ENCODE assay signal across 8 cellular contexts in genomic region chr3:99920530-99921376, GRCh38.
DNase-seq lines count a peak whose midpoint lies in the region; ATAC-seq and TF ChIP-seq lines count a peak whose summit lies in the region.

No MANE protein-coding gene starts in this region.

- POLR2A ChIA-PET in activated CD8-positive, alpha-beta T cell treated with anti-CD3 and anti-CD28 coated beads, Interleukin-2, amount 10 ng/mL, durations not matched to agents 7 days and 5 days (lab: Charles Lee): no interaction called here

- CTCF ChIA-PET in activated CD8-positive, alpha-beta T cell treated with anti-CD3 and anti-CD28 coated beads, Interleukin-2, amount 10 ng/mL, durations not matched to agents 7 days and 5 days (lab: Charles Lee): no interaction called here

- intact Hi-C loops in mucosa of descending colon (cut with DNase I, micrococcal nuclease): loop anchor here in 1 of 2 donors (10.0 kb wide), 1 partner anchor 46 kb away; no protein-coding TSS in a partner anchor

- H3K4me1 Mint-ChIP-seq in activated CD8-positive, alpha-beta T cell treated with anti-CD3 and anti-CD28 coated beads, Interleukin-2, amount 10 ng/mL, durations not matched to agents 7 days and 5 days (ENCODE audit: low read depth): peaks cover 5% of the 10 kb centered on the region
- H3K4me1 Mint-ChIP-seq in effector memory CD8-positive, alpha-beta T cell (ENCODE audit: low read depth in 2 of 2): peaks cover 7% of the 10 kb centered on the region in 2 donors

- ATAC-seq in mucosa of descending colon (peak; percentile 94), GM21528 (IDR thresholded peaks at IDR 0.05; ENCODE audit: low FRiP score, unreplicated experiment) (no peak)
- no peak for ATAC-seq in activated CD8-positive, alpha-beta T cell treated with anti-CD3 and anti-CD28 coated beads, Interleukin-2, amount 10 ng/mL, durations not matched to agents 7 days and 5 days
- no peak for ATAC-seq in effector memory CD8-positive, alpha-beta T cell (replicated peaks)

- H3K27me3 Mint-ChIP-seq in activated CD8-positive, alpha-beta T cell treated with anti-CD3 and anti-CD28 coated beads, Interleukin-2, amount 10 ng/mL, durations not matched to agents 7 days and 5 days (ENCODE audit: low read depth): no peaks in the 10 kb centered on the region
- no peaks in the 10 kb centered on the region for H3K27me3 Mint-ChIP-seq in effector memory CD8-positive, alpha-beta T cell

- DNase-seq in GM03348 (ENCODE audit: low spot score): peak; percentile 34
- peak; percentile 54 for DNase-seq in NCI-H226
- peak; percentile 57 to 63 for DNase-seq in dermis microvascular lymphatic vessel endothelial cell (ENCODE audit: low read depth in 2 of 2)
- peak; percentile 66 to 85 (median 73) for DNase-seq in mucosa of descending colon
- no peak for DNase-seq in activated CD8-positive, alpha-beta T cell treated with anti-CD3 and anti-CD28 coated beads, Interleukin-2, amount 10 ng/mL, durations not matched to agents 7 days and 5 days
- no peak for DNase-seq in effector memory CD8-positive, alpha-beta T cell
- DNase-seq in ecto neural progenitor cell (ENCODE audit: low spot score): no peak

- H3K36me3 ChIP-seq in mucosa of descending colon (ENCODE audit: low read depth): no peaks in the 10 kb centered on the region

- H3K9me3 Mint-ChIP-seq in activated CD8-positive, alpha-beta T cell treated with anti-CD3 and anti-CD28 coated beads, Interleukin-2, amount 10 ng/mL, durations not matched to agents 7 days and 5 days (ENCODE audit: insufficient read depth): no peaks in the 10 kb centered on the region
- H3K9me3 Mint-ChIP-seq in effector memory CD8-positive, alpha-beta T cell: no peaks in the 10 kb centered on the region

- peaks cover 37% of the 10 kb centered on the region for H3K4me1 ChIP-seq in mucosa of descending colon (ENCODE audit: low read depth)

- H3K4me3 Mint-ChIP-seq in activated CD8-positive, alpha-beta T cell treated with anti-CD3 and anti-CD28 coated beads, Interleukin-2, amount 10 ng/mL, durations not matched to agents 7 days and 5 days: no peak overlapping the region
- H3K4me3 Mint-ChIP-seq in effector memory CD8-positive, alpha-beta T cell: no peak overlapping the region

- H3K27ac Mint-ChIP-seq in activated CD8-positive, alpha-beta T cell treated with anti-CD3 and anti-CD28 coated beads, Interleukin-2, amount 10 ng/mL, durations not matched to agents 7 days and 5 days: no peak overlapping the region
- H3K27ac Mint-ChIP-seq in effector memory CD8-positive, alpha-beta T cell: peak overlapping the region in 1 of 2 donors; percentile 50

- H3K36me3 Mint-ChIP-seq in activated CD8-positive, alpha-beta T cell treated with anti-CD3 and anti-CD28 coated beads, Interleukin-2, amount 10 ng/mL, durations not matched to agents 7 days and 5 days (ENCODE audit: low read depth): peaks cover 8% of the 10 kb centered on the region
- no peaks in the 10 kb centered on the region for H3K36me3 Mint-ChIP-seq in effector memory CD8-positive, alpha-beta T cell (ENCODE audit: insufficient read depth)

- no peak for TF ChIP-seq CTCF in mucosa of descending colon (IDR thresholded peaks at IDR 0.05)

- no peak overlapping the region for H3K4me3 ChIP-seq in mucosa of descending colon

- H3K9me3 ChIP-seq in mucosa of descending colon: no peaks in the 10 kb centered on the region

Comparison
In these comparisons a context has a peak if more than half of its experiments do, and no peak if none do; other contexts are left out.
1. DNase-seq: peak in GM03348 (single experiment), NCI-H226 (single experiment), dermis microvascular lymphatic vessel endothelial cell (2 of 2) and mucosa of descending colon (3 of 3); none in activated CD8-positive, alpha-beta T cell treated with anti-CD3 and anti-CD28 coated beads, Interleukin-2, amount 10 ng/mL, durations not matched to agents 7 days and 5 days (single experiment), effector memory CD8-positive, alpha-beta T cell (0 of 3) and ecto neural progenitor cell (single experiment).